ENCODE assay signal across 8 cellular contexts in genomic region chr3:129245641-129246306, GRCh38. TPM values are rescaled to one million over a fixed set of nuclear protein-coding genes. Genes with fewer than 3 reads are reported as not detected.
DNase-seq lines count a peak whose midpoint lies in the region; ATAC-seq and TF ChIP-seq lines count a peak whose summit lies in the region.
"Not testable (repeated sequence)": the region's sequence is repeated elsewhere in the genome, so short reads cannot be mapped to it uniquely, and the experiment has no call there.

No MANE protein-coding gene starts in this region.

- H3K9me3 ChIP-seq in HEK293 (ENCODE audit: control insufficient read depth, insufficient read depth, low read depth, low read length); neuronal stem cell (replicated peaks in 1 of 2; ENCODE audit: control insufficient read depth in 2 of 2, insufficient read depth in 1 of 2, low read depth in 1 of 2, low read length in 2 of 2): not testable (repeated sequence)

- not testable (repeated sequence) for H3K4me2 ChIP-seq in neuronal stem cell (ENCODE audit: insufficient read depth, low read length, poor library complexity, severe bottlenecking)

- not testable (repeated sequence) for H3K4me1 ChIP-seq in HEK293 (ENCODE audit: control insufficient read depth, insufficient read depth, low read length); neuronal stem cell (ENCODE audit: control insufficient read depth in 2 of 2, insufficient read depth in 1 of 2, low read depth in 1 of 2, low read length in 2 of 2)

- H2BK15ac ChIP-seq in neuronal stem cell (ENCODE audit: low read length): not testable (repeated sequence)

- H3K4ac ChIP-seq in neuronal stem cell (ENCODE audit: low read length): not testable (repeated sequence)

- H2AK5ac ChIP-seq in neuronal stem cell (ENCODE audit: low read depth, low read length): not testable (repeated sequence)

- not testable (repeated sequence) for H4K91ac ChIP-seq in neuronal stem cell (ENCODE audit: low read depth, low read length, poor library complexity)

- not testable (repeated sequence) for H3K27me3 ChIP-seq in neuronal stem cell (ENCODE audit: control insufficient read depth in 3 of 3, insufficient read depth in 3 of 3, low read depth in 1 of 3, low read length in 3 of 3)

- TF ChIP-seq CTCF in HEK293 (tag by site-specific recombination; IDR thresholded peaks at IDR 0.05) (peak; percentile 84), foreskin fibroblast (IDR thresholded peaks at IDR 0.05; ENCODE audit: low read depth, low read length) (peak; percentile 97)

- not testable (repeated sequence) for H2BK120ac ChIP-seq in neuronal stem cell (ENCODE audit: low read depth, low read length)

- not testable (repeated sequence) for H3K36me3 ChIP-seq in HEK293 (ENCODE audit: control insufficient read depth in 2 of 2, insufficient read depth in 1 of 2, low read length in 2 of 2); neuronal stem cell (replicated peaks in 1 of 2; ENCODE audit: control insufficient read depth in 2 of 2, insufficient read depth in 2 of 2, low read length in 2 of 2)

- not testable (repeated sequence) for H3K79me1 ChIP-seq in neuronal stem cell (ENCODE audit: low read depth, low read length)

- DNase-seq in EL (peak; percentile 91), NCI-H1436 (lab: John Stamatoyannopoulos, UW) (peak; percentile 91), foreskin fibroblast (peak; percentile 81 to 94), neuronal stem cell (ENCODE audit: low spot score) (peak; percentile 79)
- DNase-seq in activated naive CD4-positive, alpha-beta T cell (lab: John Stamatoyannopoulos, UW): peak; percentile 4 to 36 (median 22)
- DNase-seq in stimulated activated naive CD8-positive, alpha-beta T cell treated with anti-CD3 and anti-CD28 coated beads, Interleukin-15, Interleukin-2, amounts not matched to agents 100 U/mL and 50 U/mL, for 24 hours: peak; percentile 68

- not testable (repeated sequence) for H3K23ac ChIP-seq in neuronal stem cell (ENCODE audit: low read depth, low read length, poor library complexity)

- not testable (repeated sequence) for H4K8ac ChIP-seq in neuronal stem cell (ENCODE audit: low read depth, low read length)

- H3K27ac ChIP-seq in HEK293 (ENCODE audit: extremely low read depth, low read depth, low read length); neuronal stem cell (replicated peaks; ENCODE audit: low read length): not testable (repeated sequence)

- H2BK5ac ChIP-seq in neuronal stem cell (ENCODE audit: low read length): not testable (repeated sequence)

- WGBS in neuronal stem cell (ENCODE audit: extremely low coverage in 2 of 2, insufficient read length in 2 of 2, insufficient replicate concordance in 1 of 2), 2 donors: no CpG with 5 or more reads among the region's 11 CpGs

- CTCF ChIA-PET in HEK293 (lab: Yijun Ruan, JAX): interaction anchor here (0.5 to 5.9 kb wide), 43 partner anchors 8 to 519 kb away, joined by 3 to 109 read pairs (median 5); partner anchors contain the start of genes CNBP and RAB43

- H3K9ac ChIP-seq in neuronal stem cell (ENCODE audit: low read depth, low read length, poor library complexity): not testable (repeated sequence)

- peak overlapping the region; percentile 21 for H2AFZ ChIP-seq in neuronal stem cell (ENCODE audit: low read length)

- peak; percentile 90 for ATAC-seq in SK-N-SH treated with all-trans-retinoic acid at 6 μM for 48 hours
- ATAC-seq in stimulated activated naive CD8-positive, alpha-beta T cell treated with anti-CD3 and anti-CD28 coated beads, Interleukin-15, Interleukin-2, amounts not matched to agents 100 U/mL and 50 U/mL, for 24 hours: peak; percentile 80

- H3K18ac ChIP-seq in neuronal stem cell (ENCODE audit: low read length): not testable (repeated sequence)

- not testable (repeated sequence) for H2BK12ac ChIP-seq in neuronal stem cell (ENCODE audit: low read length)

- H3K14ac ChIP-seq in neuronal stem cell (ENCODE audit: low read length): not testable (repeated sequence)

- not testable (repeated sequence) for H3K4me3 ChIP-seq in HEK293 (ENCODE audit: low read depth, low read length); foreskin fibroblast (ENCODE audit: low read depth in 1 of 2, low read length in 2 of 2); neuronal stem cell (ENCODE audit: low read length in 2 of 2)

- POLR2A ChIA-PET in HEK293 (lab: Yijun Ruan, JAX): interaction anchor here (0.9 to 1.3 kb wide), 5 partner anchors 17 to 276 kb away, joined by 3 to 4 read pairs (median 3); a partner anchor contains a TSS

TF ChIP-seq in HEK293, 187 proteins besides CTCF, POLR2A, EP300 and RAD21:
- TF ChIP-seq ZNF2 (tag by site-specific recombination; IDR thresholded peaks at IDR 0.05) (0 out of 2 replicates have a peak, but pooled peaks have one; percentile 31), ZNF660 (tag by site-specific recombination; IDR thresholded peaks at IDR 0.05) (peak; percentile 83), ZFHX2 (tag by site-specific recombination; conservative IDR thresholded peaks at IDR 0.05) (peak; percentile 61), ZNF335 (tag by site-specific recombination; conservative IDR thresholded peaks at IDR 0.05) (peak; percentile 53; the same call in 1 of the 2 replicates), KLF9 (tag by site-specific recombination; IDR thresholded peaks at IDR 0.05; ENCODE audit: low read depth) (0 out of 2 replicates have a peak, but pooled peaks have one; percentile 10), ZNF223 (tag by site-specific recombination; IDR thresholded peaks at IDR 0.05) (peak; percentile 93), ZXDB (tag by site-specific recombination; IDR thresholded peaks at IDR 0.05) (0 out of 2 replicates have a peak, but pooled peaks have one; percentile 21), ZIC2 (tag by site-specific recombination; IDR thresholded peaks at IDR 0.05) (0 out of 2 replicates have a peak, but pooled peaks have one; percentile 21), PATZ1 (tag by site-specific recombination; IDR thresholded peaks at IDR 0.05) (peak; percentile 33; the same call in 1 of the 2 replicates), KLF10 (tag by site-specific recombination; IDR thresholded peaks at IDR 0.05) (peak; percentile 36; the same call in 1 of the 2 replicates), ZNF654 (tag by site-specific recombination; IDR thresholded peaks at IDR 0.05; ENCODE audit: low read depth) (peak; percentile 92)

RNA-seq across cellular contexts. Expression of gene COPG1, which starts 3.6 kb away (rescaled TPM):
- 32.7 TPM for polyA plus RNA-seq in neuronal stem cell (2013, experiment 1 of 2)
- 33.9 TPM for polyA plus RNA-seq in neuronal stem cell (2013, experiment 2 of 2)

RNA-seq across cellular contexts. Expression of gene HMCES, which starts 32.9 kb away (rescaled TPM):
- 26.8 TPM for polyA plus RNA-seq in neuronal stem cell (2013, experiment 1 of 2)
- polyA plus RNA-seq in neuronal stem cell (2013, experiment 2 of 2): 25.4 TPM

Comparison
In these comparisons a context has a peak if more than half of its experiments do, and no peak if none do; other contexts are left out.
1. DNase-seq: peak in every context shown above with its lines; median percentile 91 in EL; 91 in NCI-H1436; 88 in foreskin fibroblast; 79 in neuronal stem cell; 68 in stimulated activated naive CD8-positive, alpha-beta T cell treated with anti-CD3 and anti-CD28 coated beads, Interleukin-15, Interleukin-2, amounts not matched to agents 100 U/mL and 50 U/mL, for 24 hours; 22 in activated naive CD4-positive, alpha-beta T cell.